8 cellular contexts compared by ENCODE assay signal in genomic region chr18:74796928-74797576, GRCh38.
DNase-seq lines count a peak whose midpoint lies in the region; ATAC-seq, FAIRE-seq and TF ChIP-seq lines count a peak whose summit lies in the region.

No MANE protein-coding gene starts in this region.

- H3K27me3 Mint-ChIP-seq in osteocyte (ENCODE audit: unreplicated experiment) = no peaks in the 10 kb centered on the region

- TF ChIP-seq CTCF in choroid plexus epithelial cell (conservative IDR thresholded peaks at IDR 0.05; ENCODE audit: low read depth, low read length) = no peak
- TF ChIP-seq CTCF in osteocyte (IDR thresholded peaks at IDR 0.05) = no peak
- no peak for TF ChIP-seq CTCF in lower lobe of right lung (IDR thresholded peaks at IDR 0.05)
- no peak for TF ChIP-seq CTCF in prostate gland (IDR thresholded peaks at IDR 0.05)

- no peaks in the 10 kb centered on the region for H3K9me3 Mint-ChIP-seq in osteocyte (ENCODE audit: unreplicated experiment)

- H3K4me3 Mint-ChIP-seq in osteocyte (ENCODE audit: unreplicated experiment) = no peak overlapping the region

- H3K36me3 ChIP-seq in lower lobe of right lung = no peaks in the 10 kb centered on the region
- H3K36me3 ChIP-seq in prostate gland = no peaks in the 10 kb centered on the region

- H3K9me3 ChIP-seq in lower lobe of right lung (no peaks in the 10 kb centered on the region), prostate gland (no peaks in the 10 kb centered on the region)

- H3K27ac ChIP-seq in lower lobe of right lung (no peak overlapping the region), prostate gland (no peak overlapping the region)

- H3K4me3 ChIP-seq in choroid plexus epithelial cell (ENCODE audit: low read depth, low read length) (no peak overlapping the region), lower lobe of right lung (no peak overlapping the region), prostate gland (no peak overlapping the region)

- no peaks in the 10 kb centered on the region for H3K27me3 ChIP-seq in lower lobe of right lung (ENCODE audit: low read depth)
- H3K27me3 ChIP-seq in prostate gland (replicated peaks; ENCODE audit: insufficient read depth) = no peaks in the 10 kb centered on the region

- DNase-seq in GM12892 (ENCODE audit: insufficient read length) (no peak), HS-5 (ENCODE audit: low read depth) (peak; percentile 18), choroid plexus epithelial cell (ENCODE audit: low read depth) (peak; percentile 61), osteocyte (ENCODE audit: extremely low spot score, unreplicated experiment) (no peak), lower lobe of right lung (no peak), prostate gland (ENCODE audit: low spot score) (no peak)
- no peak for DNase-seq in activated CD4-positive, CD25-positive, alpha-beta regulatory T cell (lab: John Stamatoyannopoulos, UW)

- H3K36me3 Mint-ChIP-seq in osteocyte (ENCODE audit: unreplicated experiment) = peaks cover 2% of the 10 kb centered on the region

- ATAC-seq in GM21447 (IDR thresholded peaks at IDR 0.05; ENCODE audit: unreplicated experiment) = peak; percentile 98
- no peak for ATAC-seq in lower lobe of right lung

- H3K4me1 ChIP-seq in lower lobe of right lung (peaks cover 4% of the 10 kb centered on the region), prostate gland (replicated peaks) (no peaks in the 10 kb centered on the region)

- no peak for TF ChIP-seq POLR2A in GM12892 (IDR thresholded peaks at IDR 0.05; ENCODE audit: low read depth, low read length)
- no peak for TF ChIP-seq POLR2A in prostate gland (IDR thresholded peaks at IDR 0.05)

- H3K27ac Mint-ChIP-seq in osteocyte (ENCODE audit: unreplicated experiment) = peak overlapping the region; percentile 6

- H3K4me1 Mint-ChIP-seq in osteocyte (ENCODE audit: unreplicated experiment) = peaks cover 29% of the 10 kb centered on the region

- WGBS in prostate gland = 25% methylated on average over 7 of the region's 7 CpGs

- intact Hi-C loops in lower lobe of right lung (cut with DNase I) (no loop called here), prostate gland (cut with DNase I) (no loop called here)

- FAIRE-seq in GM12892 (lab: Jason Lieb, UNC) = peak; percentile 81

Comparison
In these comparisons a context has a peak if more than half of its experiments do, and no peak if none do; other contexts are left out.
1. DNase-seq: peak in HS-5 (single experiment) and choroid plexus epithelial cell (single experiment); none in GM12892 (single experiment), osteocyte (single experiment), lower lobe of right lung (single experiment), prostate gland (single experiment) and activated CD4-positive, CD25-positive, alpha-beta regulatory T cell (0 of 4).